In the genomic region with DNA sequence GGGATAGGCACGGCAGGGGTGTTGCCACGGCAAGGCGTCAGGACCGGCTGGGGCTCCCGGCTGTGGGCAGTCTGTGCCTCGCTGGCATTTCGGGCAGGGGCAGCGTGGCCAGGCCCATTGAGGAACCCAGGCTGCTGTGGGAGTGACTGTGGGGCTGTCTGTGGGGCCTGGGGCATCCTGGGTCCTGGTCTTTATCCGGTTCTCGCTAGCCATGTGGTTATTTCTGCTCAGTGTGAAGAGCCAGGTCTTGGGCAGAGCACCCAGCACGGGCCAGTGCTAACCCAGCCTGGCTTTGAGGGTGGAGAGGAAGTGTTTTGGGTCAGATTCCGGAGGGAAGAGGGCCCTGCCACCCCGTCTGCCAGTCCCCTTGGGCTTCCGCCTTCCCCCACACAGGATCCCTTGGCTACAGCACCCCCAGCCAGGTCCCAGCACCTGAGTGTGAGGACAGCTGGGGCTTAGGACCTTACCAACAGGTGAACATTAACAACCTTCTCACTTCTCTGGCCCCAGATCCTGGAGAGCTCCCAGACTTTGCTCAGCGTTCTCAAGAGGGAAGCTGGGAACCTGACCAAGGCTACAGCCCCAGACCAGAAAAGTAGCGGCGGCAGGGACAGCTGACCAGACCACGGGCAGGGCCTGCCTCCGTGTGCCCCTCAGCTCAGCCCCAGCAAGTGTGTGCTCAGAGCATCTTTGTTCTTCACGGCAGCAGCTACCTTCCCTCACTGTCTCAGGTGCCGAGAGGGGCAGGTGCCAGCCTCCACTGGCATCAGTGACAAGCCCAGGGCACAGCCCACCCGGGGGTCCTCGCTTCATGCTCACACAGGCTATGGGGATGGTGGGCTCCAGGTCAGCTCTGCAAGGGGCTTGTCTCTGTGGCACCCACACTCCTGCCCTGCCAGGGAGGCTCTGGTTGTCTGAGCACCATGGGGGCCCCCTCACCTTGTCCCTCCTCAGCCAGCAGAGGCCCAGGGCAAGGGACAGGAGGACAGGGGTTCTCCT, we compare ENCODE assay signal across 8 cellular contexts. TPM values are rescaled to one million over a fixed set of nuclear protein-coding genes. Genes with fewer than 3 reads are reported as not detected.
DNase-seq lines count a peak whose midpoint lies in the region; ATAC-seq and TF ChIP-seq lines count a peak whose summit lies in the region.

No MANE protein-coding gene starts in this region.

- TF ChIP-seq POLR2A in sigmoid colon (IDR thresholded peaks at IDR 0.05): no peak

- ATAC-seq in GM18909 (IDR thresholded peaks at IDR 0.05; ENCODE audit: poor library complexity, unreplicated experiment) (peak; percentile 1), GM21526 (IDR thresholded peaks at IDR 0.05; ENCODE audit: low FRiP score, unreplicated experiment) (no peak), HG03354 (IDR thresholded peaks at IDR 0.05; ENCODE audit: poor library complexity, severe bottlenecking, unreplicated experiment) (no peak)

- no peak for TF ChIP-seq CTCF in fibroblast of the aortic adventitia (IDR thresholded peaks at IDR 0.05; ENCODE audit: insufficient read depth, low read length)
- no peak for TF ChIP-seq CTCF in sigmoid colon (IDR thresholded peaks at IDR 0.05)

- TF ChIP-seq EP300 in sigmoid colon (IDR thresholded peaks at IDR 0.05): no peak

- H3K4me3 ChIP-seq in SJSA1 (peak overlapping the region; percentile 93), fibroblast of the aortic adventitia (ENCODE audit: low read depth, low read length) (peak overlapping the region; percentile 96), sigmoid colon (peak overlapping the region; percentile 62 to 96 (median 72))

- H3K27ac ChIP-seq in SJSA1 (peak overlapping the region; percentile 83), sigmoid colon (peak overlapping the region; percentile 95 to 99 (median 97))

- intact Hi-C loops in sigmoid colon (cut with DNase I): loop anchor here (2.0 to 5.0 kb wide), 4 partner anchors 15 to 62 kb away; a partner anchor contains a TSS
- intact Hi-C loops in posterior vena cava (cut with DNase I): no loop called here

- no peak for DNase-seq in SJSA1 (ENCODE audit: low read depth in 1 of 2, low spot score in 2 of 2)
- no peak for DNase-seq in fibroblast of the aortic adventitia (ENCODE audit: low read depth)
- DNase-seq in sigmoid colon: no peak
- DNase-seq in NCI-H526 treated with DMSO at 0.1 percent for 48 hours (lab: John Stamatoyannopoulos, UW): no peak
- no peak for DNase-seq in posterior vena cava (ENCODE audit: low spot score)

- 16 to 37% methylated on average over 23 of the region's 23 CpGs for WGBS in sigmoid colon, 2 donors

- H3K9me3 ChIP-seq in SJSA1 (replicated peaks): no peaks in the 10 kb centered on the region
- no peaks in the 10 kb centered on the region for H3K9me3 ChIP-seq in sigmoid colon

- H3K4me1 ChIP-seq in SJSA1 (replicated peaks): peaks cover 25% of the 10 kb centered on the region
- H3K4me1 ChIP-seq in sigmoid colon: peaks cover 0 to 47% (median 45%) of the 10 kb centered on the region in 4 donors

- peaks cover 74% of the 10 kb centered on the region for H3K36me3 ChIP-seq in SJSA1
- H3K36me3 ChIP-seq in sigmoid colon: peaks cover 2 to 41% (median 24%) of the 10 kb centered on the region in 4 donors

- H3K27me3 ChIP-seq in SJSA1 (replicated peaks) (no peaks in the 10 kb centered on the region), sigmoid colon (no peaks in the 10 kb centered on the region)

RNA-seq across cellular contexts. Expression of a gene that starts 1.1 kb away (rescaled TPM):
- total RNA-seq in SJSA1 (2014; rRNA removed; shearing (Covaris generic)): 94.2 and 177 TPM in 2 replicates
- total RNA-seq in fibroblast of the aortic adventitia (ENCODE audit: low replicate concordance): 43.5 and 51.5 TPM in 2 replicates
- 100 to 1,000 TPM in 1 of 4 donors, 10 to 100 TPM in 3; 39.6 to 122 (median 76.3) TPM for total RNA-seq in sigmoid colon
- polyA plus RNA-seq in sigmoid colon: 100 to 1,000 TPM in 2 of 3 donors, 10 to 100 TPM in 1; 93.2 to 112 (median 105) TPM
- total RNA-seq in posterior vena cava: 10 to 100 TPM; 40.4 to 44.6 TPM

RNA-seq across cellular contexts. Expression of a gene that starts 1.2 kb away (rescaled TPM):
- 11.7 and 13.7 TPM in 2 replicates for total RNA-seq in SJSA1 (2014; rRNA removed; shearing (Covaris generic))
- 25.7 and 28.0 TPM in 2 replicates for total RNA-seq in fibroblast of the aortic adventitia (ENCODE audit: low replicate concordance)
- 10 to 100 TPM; 21.0 to 27.4 (median 24.6) TPM for total RNA-seq in sigmoid colon
- 10 to 100 TPM; 12.5 to 49.3 (median 13.2) TPM for polyA plus RNA-seq in sigmoid colon
- total RNA-seq in posterior vena cava: 10 to 100 TPM; 39.1 to 42.3 TPM

RNA-seq across cellular contexts. Expression of a gene that starts 10.9 kb away (rescaled TPM):
- total RNA-seq in SJSA1 (2014; rRNA removed; shearing (Covaris generic)): 6.0 and 6.1 TPM in 2 replicates
- 8.0 and 10.5 TPM in 2 replicates for total RNA-seq in fibroblast of the aortic adventitia (ENCODE audit: low replicate concordance)
- total RNA-seq in sigmoid colon: 1 to 10 TPM; 3.0 to 4.6 (median 3.8) TPM
- 10 to 100 TPM; 64.9 to 80.5 (median 78.1) TPM for polyA plus RNA-seq in sigmoid colon
- total RNA-seq in posterior vena cava: 1 to 10 TPM; 4.2 to 8.8 TPM

RNA-seq across cellular contexts. Expression of a gene that starts 15.9 kb away (rescaled TPM):
- total RNA-seq in SJSA1 (2014; rRNA removed; shearing (Covaris generic)): 44.5 and 51.3 TPM in 2 replicates
- total RNA-seq in fibroblast of the aortic adventitia (ENCODE audit: low replicate concordance) (32.3 and 34.7 TPM in 2 replicates), sigmoid colon (10 to 100 TPM; 24.8 to 33.4 (median 29.1) TPM), posterior vena cava (10 to 100 TPM; 24.8 to 25.2 TPM)
- polyA plus RNA-seq in sigmoid colon: 10 to 100 TPM; 27.5 to 42.0 (median 38.4) TPM

RNA-seq across cellular contexts. Expression of a gene that starts 15.9 kb away (rescaled TPM):
- 5.2 and 6.5 TPM in 2 replicates for total RNA-seq in SJSA1 (2014; rRNA removed; shearing (Covaris generic))
- total RNA-seq in fibroblast of the aortic adventitia (ENCODE audit: low replicate concordance) (8.5 and 8.6 TPM in 2 replicates), sigmoid colon (10 to 100 TPM in 1 of 4 donors, 1 to 10 TPM in 3; 3.8 to 12.7 (median 5.1) TPM), posterior vena cava (1 to 10 TPM; 6.7 to 8.1 TPM)
- 10 to 100 TPM in 1 of 3 donors, 1 to 10 TPM in 2; 5.4 to 20.2 (median 6.0) TPM for polyA plus RNA-seq in sigmoid colon
